ENCODE assay signal across 10 cellular contexts in genomic region chr19:45913874-45914830, GRCh38. TPM values are rescaled to one million over a fixed set of nuclear protein-coding genes. Genes with fewer than 3 reads are reported as not detected.
A peak's percentile ranks its signal among the peaks of the same experiment; 100 is the strongest.
DNase-seq lines count a peak whose midpoint lies in the region; ATAC-seq, FAIRE-seq and TF ChIP-seq lines count a peak whose summit lies in the region.
"Had no signal": no experiment of that assay in that cellular context is flagged by ENCODE, and none has a peak within 500 bp of the region (broad histone marks: within the 10 kb centered on the region; RNA-seq: fewer than 3 reads in every experiment).

NANOS2 (minus strand) TSS chr19:45914778; CDS start chr19:45914693, 85 bp downstream.

- TF ChIP-seq POLR2A in GM12892 (IDR thresholded peaks at IDR 0.05; ENCODE audit: low read depth, low read length), result no peak

- intact Hi-C loops in activated CD8-positive, alpha-beta T cell treated with anti-CD3 and anti-CD28 coated beads for 36 hours (cut with micrococcal nuclease), result no loop called here

- DNase-seq in EL (peak; percentile 17), HEK293T (ENCODE audit: extremely low spot score) (peak; percentile 58), left kidney (ENCODE audit: low read depth, low spot score) (peak; percentile 54), GM12892 (ENCODE audit: insufficient read length) (no peak)
- peak; percentile 33 for DNase-seq in activated CD8-positive, alpha-beta T cell treated with anti-CD3 and anti-CD28 coated beads for 36 hours
- DNase-seq: NCI-H1694 had no signal

- FAIRE-seq in GM12892 (lab: Jason Lieb, UNC), result no peak
- FAIRE-seq: frontal cortex had no signal

- no peaks in the 10 kb centered on the region for H3K36me3 Mint-ChIP-seq in activated CD8-positive, alpha-beta T cell treated with anti-CD3 and anti-CD28 coated beads for 36 hours (ENCODE audit: low read depth)

- no peak within 1 kb of the TSS for H3K27ac Mint-ChIP-seq in activated CD8-positive, alpha-beta T cell treated with anti-CD3 and anti-CD28 coated beads for 36 hours

- CTCF ChIA-PET in HEK293T (lab: Yijun Ruan, JAX), result interaction anchor here (0.6 to 2.4 kb wide), 3 partner anchors 11 to 119 kb away, joined by 3 to 12 read pairs (median 7); partner anchors contain the start of gene MYPOP
- CTCF ChIA-PET in activated CD8-positive, alpha-beta T cell treated with anti-CD3 and anti-CD28 coated beads for 36 hours (lab: Charles Lee), result interaction anchor here (1.1 kb wide), 1 partner anchor 9 kb away, joined by 3 read pairs; no protein-coding TSS in a partner anchor

- H3K4me3 Mint-ChIP-seq in activated CD8-positive, alpha-beta T cell treated with anti-CD3 and anti-CD28 coated beads for 36 hours, result no peak within 1 kb of the TSS

- TF ChIP-seq CTCF in activated CD8-positive, alpha-beta T cell treated with anti-CD3 and anti-CD28 coated beads for 36 hours (IDR thresholded peaks at IDR 0.05), result peak; percentile 38

- H3K9me3 Mint-ChIP-seq in activated CD8-positive, alpha-beta T cell treated with anti-CD3 and anti-CD28 coated beads for 36 hours, result no peaks in the 10 kb centered on the region

- POLR2A ChIA-PET in HEK293T (lab: Yijun Ruan, JAX), result interaction anchor here (0.7 to 2.5 kb wide), 4 partner anchors 11 to 163 kb away, joined by 3 to 13 read pairs (median 4); partner anchors contain the start of genes CCDC61 and MYPOP
- POLR2A ChIA-PET in activated CD8-positive, alpha-beta T cell treated with anti-CD3 and anti-CD28 coated beads for 36 hours (lab: Charles Lee), result interaction anchor here (0.6 kb wide), 1 partner anchor 50 kb away, joined by 3 read pairs; the partner anchor contains the start of gene FOXA3

- H3K27me3 Mint-ChIP-seq in activated CD8-positive, alpha-beta T cell treated with anti-CD3 and anti-CD28 coated beads for 36 hours, result peaks cover 19% of the 10 kb centered on the region

- no peak for ATAC-seq in activated CD8-positive, alpha-beta T cell treated with anti-CD3 and anti-CD28 coated beads for 36 hours
- no peak for ATAC-seq in GM18517 (IDR thresholded peaks at IDR 0.05; ENCODE audit: unreplicated experiment)
- ATAC-seq in HG02571 (IDR thresholded peaks at IDR 0.05; ENCODE audit: unreplicated experiment), result no peak

- peaks cover 4% of the 10 kb centered on the region for H3K4me1 Mint-ChIP-seq in activated CD8-positive, alpha-beta T cell treated with anti-CD3 and anti-CD28 coated beads for 36 hours (ENCODE audit: low read depth)

TF ChIP-seq in HEK293T, 16 proteins besides CTCF, POLR2A, EP300 and RAD21:
- TF ChIP-seq ZNF384 (IDR thresholded peaks at IDR 0.05), result no peak
- TF ChIP-seq ARNT (IDR thresholded peaks at IDR 0.05), result no peak
- TF ChIP-seq FOXM1 (IDR thresholded peaks at IDR 0.05; ENCODE audit: borderline replicate concordance), result no peak
- TF ChIP-seq FOXA1 (IDR thresholded peaks at IDR 0.05), result no peak
- no peak for TF ChIP-seq CTBP1 (IDR thresholded peaks at IDR 0.05; ENCODE audit: borderline replicate concordance)
- no peak for TF ChIP-seq LEF1 (IDR thresholded peaks at IDR 0.05; ENCODE audit: borderline replicate concordance)
- no peak for TF ChIP-seq HDGF (IDR thresholded peaks at IDR 0.05; ENCODE audit: borderline replicate concordance)
- TF ChIP-seq L3MBTL2 (conservative IDR thresholded peaks at IDR 0.05), result no peak
- no peak for TF ChIP-seq SP1 (IDR thresholded peaks at IDR 0.05)
- TF ChIP-seq ELF4 (IDR thresholded peaks at IDR 0.05), result no peak
- TF ChIP-seq SUZ12 (IDR thresholded peaks at IDR 0.05), result no peak
- TF ChIP-seq TARDBP (IDR thresholded peaks at IDR 0.05), result no peak
- TF ChIP-seq FOXK2 (IDR thresholded peaks at IDR 0.05), result no peak
- no peak for TF ChIP-seq PKNOX1 (IDR thresholded peaks at IDR 0.05)
- no peak for TF ChIP-seq BHLHE40 (IDR thresholded peaks at IDR 0.05; ENCODE audit: borderline replicate concordance)
- no peak for TF ChIP-seq NFRKB (IDR thresholded peaks at IDR 0.05)

RNA-seq across cellular contexts. Expression of gene NANOS2, which starts in this region (rescaled TPM):
- not detected for total RNA-seq in activated CD8-positive, alpha-beta T cell treated with anti-CD3 and anti-CD28 coated beads for 36 hours
- polyA plus RNA-seq in GM12892 (2012; ENCODE audit: missing spikeins), result not detected
- total RNA-seq: frontal cortex, SJSA1 had no signal

Comparison
In these comparisons a context has a peak if more than half of its experiments do, and no peak if none do; other contexts are left out.
1. Peak in DNase-seq in activated CD8-positive, alpha-beta T cell treated with anti-CD3 and anti-CD28 coated beads for 36 hours; RNA of the gene not detected or under 1 TPM.